ENCODE assay signal across 11 cellular contexts in the genomic region with DNA sequence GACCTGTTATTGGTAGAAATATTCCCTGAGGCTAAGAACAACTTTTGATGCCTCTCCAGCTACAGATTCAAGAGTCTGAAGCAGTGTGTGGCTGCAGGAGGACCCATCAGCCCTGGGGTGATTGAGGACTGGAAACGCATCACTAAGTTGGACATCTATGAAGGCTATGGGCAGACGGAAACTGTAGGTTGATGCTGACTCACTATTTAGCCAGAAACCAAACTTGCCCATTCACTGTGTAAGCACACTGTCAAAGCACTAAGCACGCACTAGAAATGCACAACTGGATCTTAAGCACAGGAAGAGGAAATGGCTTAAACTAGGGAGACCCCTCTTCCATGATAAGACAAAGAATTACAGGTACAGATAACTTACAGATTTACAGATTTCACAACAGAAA.
A peak's percentile ranks its signal among the peaks of the same experiment; 100 is the strongest.
DNase-seq lines count a peak whose midpoint lies in the region; ATAC-seq lines count a peak whose summit lies in the region.
"Had no signal": no experiment of that assay in that cellular context is flagged by ENCODE, and none has a peak within 500 bp of the region (broad histone marks: within the 10 kb centered on the region; RNA-seq: fewer than 3 reads in every experiment).

No MANE protein-coding gene starts in this region.

- peak; percentile 13 for DNase-seq in NCI-H510A (lab: John Stamatoyannopoulos, UW)
- DNase-seq in glomerular visceral epithelial cell (ENCODE audit: extremely low spot score): peak; percentile 84
- no peak for DNase-seq in posterior cingulate gyrus
- no peak for DNase-seq in GM19240 (ENCODE audit: insufficient read length, low spot score)
- DNase-seq: hippocampal formation, naive B cell, NCI-H526 had no signal

- intact Hi-C loops in posterior cingulate gyrus (cut with DNase I): no loop called here

- ATAC-seq in GM18519 (IDR thresholded peaks at IDR 0.05; ENCODE audit: low FRiP score, unreplicated experiment) (peak; percentile 80), HG02588 (IDR thresholded peaks at IDR 0.05; ENCODE audit: unreplicated experiment) (peak; percentile 71), GM18517 (IDR thresholded peaks at IDR 0.05; ENCODE audit: unreplicated experiment) (no peak)
- ATAC-seq in activated CD4-positive, CD25-positive, alpha-beta regulatory T cell treated with anti-CD3 and anti-CD28 coated beads, Interleukin-2, amount 50 U/mL, for 24 hours: no peak

Comparison
In these comparisons a context has a peak if more than half of its experiments do, and no peak if none do; other contexts are left out.
1. ATAC-seq: peak in GM18519 (single experiment) and HG02588 (single experiment); none in GM18517 (single experiment) and activated CD4-positive, CD25-positive, alpha-beta regulatory T cell treated with anti-CD3 and anti-CD28 coated beads, Interleukin-2, amount 50 U/mL, for 24 hours (0 of 2).
2. DNase-seq: peak in NCI-H510A (single experiment) and glomerular visceral epithelial cell (single experiment); none in posterior cingulate gyrus (0 of 10) and GM19240 (single experiment).